Comparison of ENCODE assay signal across 20 cellular contexts in the genomic region with DNA sequence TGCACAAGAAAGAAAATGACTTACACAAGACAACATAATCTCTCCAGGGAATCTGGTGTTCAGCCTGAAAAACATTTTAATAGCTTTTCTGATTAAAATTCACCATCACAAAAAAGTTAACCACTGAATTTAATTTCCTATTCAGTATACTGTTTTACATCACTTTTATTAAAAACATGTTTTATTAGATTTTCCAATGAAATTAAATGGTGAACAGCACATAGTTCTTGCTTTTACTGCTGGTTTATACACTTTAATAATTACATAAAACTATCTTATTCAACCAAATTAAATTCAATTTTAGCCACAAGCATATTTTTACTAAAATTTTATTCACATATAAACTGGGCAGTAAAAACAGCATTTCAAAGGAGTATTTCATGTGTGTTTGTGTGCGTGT.
DNase-seq lines count a peak whose midpoint lies in the region; ATAC-seq, FAIRE-seq and TF ChIP-seq lines count a peak whose summit lies in the region.
"Had no signal": no experiment of that assay in that cellular context is flagged by ENCODE, and none has a peak within 500 bp of the region (broad histone marks: within the 10 kb centered on the region; RNA-seq: fewer than 3 reads in every experiment).

No MANE protein-coding gene starts in this region.

- H3K27ac ChIP-seq in SK-N-SH (ENCODE audit: low read depth in 2 of 2, low read length in 1 of 2) (no peak overlapping the region), small intestine (ENCODE audit: low read depth in 1 of 2, low read length in 1 of 2) (no peak overlapping the region)
- H3K27ac ChIP-seq: 22Rv1; A549; BLaER1 treated with 17β-estradiol and CSF1 and Interleukin-3, amounts not matched to agents 10 nM and 100 nM; C4-2B had no signal

- POLR2A ChIA-PET in SK-N-SH (lab: Yijun Ruan, JAX): no interaction called here

- no peak; a peak in 1 of 4 replicates for TF ChIP-seq EP300 in SK-N-SH (IDR thresholded peaks at IDR 0.05; ENCODE audit: borderline replicate concordance in 1 of 2, low read depth in 1 of 2, low read length in 1 of 2)

- H3K4me1 ChIP-seq in SK-N-SH (ENCODE audit: control insufficient read depth in 1 of 2, insufficient read depth in 2 of 2, low read depth in 1 of 2, low read length in 1 of 2) (peaks cover 0 to 7% of the 10 kb centered on the region in 2 experiments; a peak in 2 of 4 replicates), small intestine (ENCODE audit: control insufficient read depth in 2 of 2, insufficient read depth in 1 of 2, low read depth in 1 of 2, low read length in 1 of 2) (no peaks in the 10 kb centered on the region)
- H3K4me1 ChIP-seq: A549, Caco-2 had no signal

- no peak overlapping the region for H3K4me2 ChIP-seq in SK-N-SH
- H3K4me2 ChIP-seq: A549; BLaER1 treated with 17β-estradiol and CSF1 and Interleukin-3, amounts not matched to agents 10 nM and 100 nM had no signal

- H3K4me1 Mint-ChIP-seq in stimulated activated naive CD8-positive, alpha-beta T cell treated with anti-CD3 and anti-CD28 coated beads, Interleukin-15, amount 100 ng/mL, for 72 hours: no peaks in the 10 kb centered on the region
- H3K4me1 Mint-ChIP-seq: B cell had no signal

- no peak overlapping the region for H3K4me3 Mint-ChIP-seq in stimulated activated naive CD8-positive, alpha-beta T cell treated with anti-CD3 and anti-CD28 coated beads, Interleukin-15, amount 100 ng/mL, for 72 hours
- H3K4me3 Mint-ChIP-seq: B cell; CD4-positive, alpha-beta T cell; CD8-positive, alpha-beta T cell had no signal

- no peaks in the 10 kb centered on the region for H3K9me2 ChIP-seq in SK-N-SH

- H3K9ac ChIP-seq in SK-N-SH: no peak overlapping the region
- H3K9ac ChIP-seq: BLaER1 treated with 17β-estradiol and CSF1 and Interleukin-3, amounts not matched to agents 10 nM and 100 nM had no signal

- H3K79me2 ChIP-seq in SK-N-SH (ENCODE audit: insufficient read depth): no peaks in the 10 kb centered on the region

- no peak for DNase-seq in SK-N-SH
- no peak for DNase-seq in frontal cortex (ENCODE audit: low spot score in 2 of 2)
- no peak for DNase-seq in small intestine
- no peak for DNase-seq in stimulated activated naive CD8-positive, alpha-beta T cell treated with anti-CD3 and anti-CD28 coated beads, Interleukin-15, amount 100 ng/mL, for 72 hours
- DNase-seq in NCI-H526 treated with DMSO at 0.1 percent for 48 hours (lab: John Stamatoyannopoulos, UW): no peak
- DNase-seq: AML-193; Caco-2; Calu3; CD4-positive, alpha-beta T cell; CD8-positive, alpha-beta T cell; DMS79 treated with DMSO at 0.1 percent for 48 hours; GF-D8 had no signal

- no peaks in the 10 kb centered on the region for H3K9me3 ChIP-seq in SK-N-SH
- H3K9me3 ChIP-seq in small intestine (ENCODE audit: control insufficient read depth, low read depth): no peaks in the 10 kb centered on the region
- H3K9me3 ChIP-seq: A549; BLaER1 treated with 17β-estradiol and CSF1 and Interleukin-3, amounts not matched to agents 10 nM and 100 nM; Caco-2 had no signal

- no peaks in the 10 kb centered on the region for H4K20me1 ChIP-seq in SK-N-SH (ENCODE audit: insufficient read depth)
- H4K20me1 ChIP-seq: BLaER1 treated with 17β-estradiol and CSF1 and Interleukin-3, amounts not matched to agents 10 nM and 100 nM had no signal

- CTCF ChIA-PET in SK-N-SH (lab: Yijun Ruan, JAX): interaction anchor here (1.4 to 2.0 kb wide), 2 partner anchors 236 to 247 kb away, joined by 4 read pairs; no protein-coding TSS in a partner anchor

- TF ChIP-seq CTCF in SK-N-SH (IDR thresholded peaks at IDR 0.05): no peak

- H3K36me3 ChIP-seq in SK-N-SH (replicated peaks in 1 of 2; ENCODE audit: control insufficient read depth in 1 of 2, insufficient read depth in 2 of 2, low read length in 1 of 2) (no peaks in the 10 kb centered on the region), small intestine (ENCODE audit: control insufficient read depth in 2 of 2, insufficient read depth in 2 of 2, low read length in 2 of 2) (no peaks in the 10 kb centered on the region)
- H3K36me3 ChIP-seq: BLaER1 treated with 17β-estradiol and CSF1 and Interleukin-3, amounts not matched to agents 10 nM and 100 nM had no signal

- H3K4me3 ChIP-seq in SK-N-SH (ENCODE audit: low read depth in 2 of 2, low read length in 1 of 2): no peak overlapping the region
- no peak overlapping the region for H3K4me3 ChIP-seq in small intestine (ENCODE audit: low read depth in 1 of 2, low read length in 2 of 2)
- H3K4me3 ChIP-seq: A549; BLaER1 treated with 17β-estradiol and CSF1 and Interleukin-3, amounts not matched to agents 10 nM and 100 nM had no signal

- FAIRE-seq in frontal cortex (lab: Jason Lieb, UNC) (peak; percentile 43), small intestine (lab: Jason Lieb, UNC) (peak; percentile 51)
- FAIRE-seq: A549, G401.6, GM12891 had no signal

- H3F3A ChIP-seq in SK-N-SH (replicated peaks; ENCODE audit: insufficient read depth): no peaks in the 10 kb centered on the region

- H3K27me3 ChIP-seq in SK-N-SH (ENCODE audit: insufficient read depth) (no peaks in the 10 kb centered on the region), small intestine (ENCODE audit: control insufficient read depth in 2 of 2, insufficient read depth in 2 of 2, low read length in 2 of 2) (no peaks in the 10 kb centered on the region)
- H3K27me3 ChIP-seq: BLaER1 treated with 17β-estradiol and CSF1 and Interleukin-3, amounts not matched to agents 10 nM and 100 nM had no signal

- no peak for ATAC-seq in SK-N-SH treated with all-trans-retinoic acid at 6 μM for 48 hours
- ATAC-seq in stimulated activated naive CD8-positive, alpha-beta T cell treated with anti-CD3 and anti-CD28 coated beads, Interleukin-15, amount 100 ng/mL, for 72 hours: no peak
- ATAC-seq: A549; CD8-positive, alpha-beta T cell had no signal

- no peak overlapping the region for H2AFZ ChIP-seq in SK-N-SH (ENCODE audit: low read depth)

- no peak overlapping the region for H3K27ac Mint-ChIP-seq in stimulated activated naive CD8-positive, alpha-beta T cell treated with anti-CD3 and anti-CD28 coated beads, Interleukin-15, amount 100 ng/mL, for 72 hours
- H3K27ac Mint-ChIP-seq: B cell; CD4-positive, alpha-beta T cell; CD8-positive, alpha-beta T cell had no signal

- TF ChIP-seq RAD21 in SK-N-SH (IDR thresholded peaks at IDR 0.05; ENCODE audit: low read length): no peak

- H3K9me3 Mint-ChIP-seq in stimulated activated naive CD8-positive, alpha-beta T cell treated with anti-CD3 and anti-CD28 coated beads, Interleukin-15, amount 100 ng/mL, for 72 hours: peaks cover 13 to 15% of the 10 kb centered on the region in 2 donors

- 0% methylated on average over 1 of the region's 1 CpG for WGBS in SK-N-SH (ENCODE audit: low lambda C conversion rate)
- 0 to 38% (median 6%) methylated on average over 1 of the region's 1 CpG for WGBS in small intestine, 3 donors

- H3K27me3 Mint-ChIP-seq in stimulated activated naive CD8-positive, alpha-beta T cell treated with anti-CD3 and anti-CD28 coated beads, Interleukin-15, amount 100 ng/mL, for 72 hours: no peaks in the 10 kb centered on the region
- H3K27me3 Mint-ChIP-seq: B cell; CD4-positive, alpha-beta T cell had no signal

TF ChIP-seq in SK-N-SH treated with all-trans-retinoic acid at 6 μM for 48 hours, 23 proteins besides CTCF, POLR2A, EP300 and RAD21 (continues in another document):
- no peak for TF ChIP-seq ZNF70 (CRISPR knock-in tag; IDR thresholded peaks at IDR 0.05)
- TF ChIP-seq, protein P1, sequence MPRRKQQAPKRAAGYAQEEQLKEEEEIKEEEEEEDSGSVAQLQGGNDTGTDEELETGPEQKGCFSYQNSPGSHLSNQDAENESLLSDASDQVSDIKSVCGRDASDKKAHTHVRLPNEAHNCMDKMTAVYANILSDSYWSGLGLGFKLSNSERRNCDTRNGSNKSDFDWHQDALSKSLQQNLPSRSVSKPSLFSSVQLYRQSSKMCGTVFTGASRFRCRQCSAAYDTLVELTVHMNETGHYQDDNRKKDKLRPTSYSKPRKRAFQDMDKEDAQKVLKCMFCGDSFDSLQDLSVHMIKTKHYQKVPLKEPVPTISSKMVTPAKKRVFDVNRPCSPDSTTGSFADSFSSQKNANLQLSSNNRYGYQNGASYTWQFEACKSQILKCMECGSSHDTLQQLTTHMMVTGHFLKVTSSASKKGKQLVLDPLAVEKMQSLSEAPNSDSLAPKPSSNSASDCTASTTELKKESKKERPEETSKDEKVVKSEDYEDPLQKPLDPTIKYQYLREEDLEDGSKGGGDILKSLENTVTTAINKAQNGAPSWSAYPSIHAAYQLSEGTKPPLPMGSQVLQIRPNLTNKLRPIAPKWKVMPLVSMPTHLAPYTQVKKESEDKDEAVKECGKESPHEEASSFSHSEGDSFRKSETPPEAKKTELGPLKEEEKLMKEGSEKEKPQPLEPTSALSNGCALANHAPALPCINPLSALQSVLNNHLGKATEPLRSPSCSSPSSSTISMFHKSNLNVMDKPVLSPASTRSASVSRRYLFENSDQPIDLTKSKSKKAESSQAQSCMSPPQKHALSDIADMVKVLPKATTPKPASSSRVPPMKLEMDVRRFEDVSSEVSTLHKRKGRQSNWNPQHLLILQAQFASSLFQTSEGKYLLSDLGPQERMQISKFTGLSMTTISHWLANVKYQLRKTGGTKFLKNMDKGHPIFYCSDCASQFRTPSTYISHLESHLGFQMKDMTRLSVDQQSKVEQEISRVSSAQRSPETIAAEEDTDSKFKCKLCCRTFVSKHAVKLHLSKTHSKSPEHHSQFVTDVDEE (CRISPR knock-in tag; IDR thresholded peaks at IDR 0.05): no peak

TF ChIP-seq in SK-N-SH, 30 proteins besides CTCF, POLR2A, EP300 and RAD21 (continues in another document):
- TF ChIP-seq MEF2A (IDR thresholded peaks at IDR 0.05; ENCODE audit: borderline replicate concordance, low read depth) (no peak), SMC3 (IDR thresholded peaks at IDR 0.05; ENCODE audit: low read depth, low read length) (no peak), TAF1 (IDR thresholded peaks at IDR 0.05; ENCODE audit: borderline replicate concordance, low read depth, low read length) (no peak)
- TF ChIP-seq, protein P2, sequence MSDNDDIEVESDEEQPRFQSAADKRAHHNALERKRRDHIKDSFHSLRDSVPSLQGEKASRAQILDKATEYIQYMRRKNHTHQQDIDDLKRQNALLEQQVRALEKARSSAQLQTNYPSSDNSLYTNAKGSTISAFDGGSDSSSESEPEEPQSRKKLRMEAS (IDR thresholded peaks at IDR 0.05; ENCODE audit: low read depth): no peak
- TF ChIP-seq, protein P3, sequence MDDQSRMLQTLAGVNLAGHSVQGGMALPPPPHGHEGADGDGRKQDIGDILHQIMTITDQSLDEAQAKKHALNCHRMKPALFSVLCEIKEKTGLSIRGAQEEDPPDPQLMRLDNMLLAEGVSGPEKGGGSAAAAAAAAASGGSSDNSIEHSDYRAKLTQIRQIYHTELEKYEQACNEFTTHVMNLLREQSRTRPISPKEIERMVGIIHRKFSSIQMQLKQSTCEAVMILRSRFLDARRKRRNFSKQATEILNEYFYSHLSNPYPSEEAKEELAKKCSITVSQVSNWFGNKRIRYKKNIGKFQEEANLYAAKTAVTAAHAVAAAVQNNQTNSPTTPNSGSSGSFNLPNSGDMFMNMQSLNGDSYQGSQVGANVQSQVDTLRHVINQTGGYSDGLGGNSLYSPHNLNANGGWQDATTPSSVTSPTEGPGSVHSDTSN (IDR thresholded peaks at IDR 0.05): no peak
